Comparison of ENCODE assay signal across 13 cellular contexts in genomic region chr14:51716610-51717009, GRCh38.
A peak's percentile ranks its signal among the peaks of the same experiment; 100 is the strongest.
DNase-seq lines count a peak whose midpoint lies in the region; ATAC-seq and TF ChIP-seq lines count a peak whose summit lies in the region.
"Had no signal": no experiment of that assay in that cellular context is flagged by ENCODE, and none has a peak within 500 bp of the region (broad histone marks: within the 10 kb centered on the region; RNA-seq: fewer than 3 reads in every experiment).

No MANE protein-coding gene starts in this region.

- H3K4me3 Mint-ChIP-seq in glutamatergic neuron (ENCODE audit: unreplicated experiment): no peak overlapping the region
- no peak overlapping the region for H3K4me3 Mint-ChIP-seq in stimulated activated effector memory CD8-positive, alpha-beta T cell treated with anti-CD3 and anti-CD28 coated beads, Interleukin-12 subunit alpha, Interleukin-12 subunit beta, amount 100 ng/mL, for 72 hours
- H3K4me3 Mint-ChIP-seq: activated T-helper 1 cell treated with anti-CD3 and anti-CD28 coated beads, Interleukin-12 subunit alpha, Interleukin-12 subunit beta, Interleukin-2, Interleukin-4 antibody, amounts not matched to agents 30 ng/mL and 10 ng/mL and 1 ng/mL, durations not matched to agents 14 hours and 24 hours and 36 hours; memory B cell had no signal

- H3K27ac Mint-ChIP-seq in glutamatergic neuron (ENCODE audit: unreplicated experiment): peak overlapping the region; percentile 68
- H3K27ac Mint-ChIP-seq in stimulated activated effector memory CD8-positive, alpha-beta T cell treated with anti-CD3 and anti-CD28 coated beads, Interleukin-12 subunit alpha, Interleukin-12 subunit beta, amount 100 ng/mL, for 72 hours: no peak overlapping the region
- H3K27ac Mint-ChIP-seq: activated T-helper 1 cell treated with anti-CD3 and anti-CD28 coated beads, Interleukin-12 subunit alpha, Interleukin-12 subunit beta, Interleukin-2, Interleukin-4 antibody, amounts not matched to agents 30 ng/mL and 10 ng/mL and 1 ng/mL, durations not matched to agents 14 hours and 24 hours and 36 hours; memory B cell had no signal

- H3K27me3 ChIP-seq in RWPE2 (ENCODE audit: insufficient read depth, poor library complexity, severe bottlenecking): no peaks in the 10 kb centered on the region
- H3K27me3 ChIP-seq: suprapubic skin had no signal

- peak overlapping the region; percentile 6 for H3K27ac ChIP-seq in RWPE2 (ENCODE audit: poor library complexity, severe bottlenecking)
- H3K27ac ChIP-seq: suprapubic skin had no signal

- H3K4me3 ChIP-seq in RWPE2 (ENCODE audit: severe bottlenecking): no peak overlapping the region
- H3K4me3 ChIP-seq: suprapubic skin had no signal

- H3K4me1 ChIP-seq in RWPE2 (ENCODE audit: insufficient read depth, poor library complexity, severe bottlenecking): no peaks in the 10 kb centered on the region
- H3K4me1 ChIP-seq: suprapubic skin had no signal

- no peaks in the 10 kb centered on the region for H3K9me3 ChIP-seq in RWPE2 (ENCODE audit: severe bottlenecking)
- H3K9me3 ChIP-seq: suprapubic skin had no signal

- H3K36me3 ChIP-seq in RWPE2 (ENCODE audit: low read depth): peaks cover 98% of the 10 kb centered on the region

- DNase-seq in SHP77 (lab: John Stamatoyannopoulos, UW) (peak; percentile 23 to 27), SHP77 treated with DMSO at 0.1 percent for 48 hours (lab: John Stamatoyannopoulos, UW) (no peak), RWPE2 (ENCODE audit: low spot score) (no peak), glutamatergic neuron (no peak), NCI-H774 (lab: John Stamatoyannopoulos, UW) (no peak), T-helper 9 cell (no peak)
- DNase-seq in stimulated activated effector memory CD8-positive, alpha-beta T cell treated with anti-CD3 and anti-CD28 coated beads, Interleukin-12 subunit alpha, Interleukin-12 subunit beta, amount 100 ng/mL, for 72 hours (ENCODE audit: low spot score in 2 of 2): no peak
- DNase-seq: activated CD4-positive, alpha-beta T cell treated with anti-CD3 and anti-CD28 coated beads, Interleukin-2, amount 50 U/mL, for 1 hour; NCI-H1436 had no signal

- no peaks in the 10 kb centered on the region for H3K36me3 Mint-ChIP-seq in glutamatergic neuron (ENCODE audit: unreplicated experiment)
- no peaks in the 10 kb centered on the region for H3K36me3 Mint-ChIP-seq in stimulated activated effector memory CD8-positive, alpha-beta T cell treated with anti-CD3 and anti-CD28 coated beads, Interleukin-12 subunit alpha, Interleukin-12 subunit beta, amount 100 ng/mL, for 72 hours
- H3K36me3 Mint-ChIP-seq: memory B cell had no signal

- H3K4me1 Mint-ChIP-seq in glutamatergic neuron (ENCODE audit: low read depth, unreplicated experiment): peaks cover 39% of the 10 kb centered on the region
- H3K4me1 Mint-ChIP-seq in stimulated activated effector memory CD8-positive, alpha-beta T cell treated with anti-CD3 and anti-CD28 coated beads, Interleukin-12 subunit alpha, Interleukin-12 subunit beta, amount 100 ng/mL, for 72 hours: no peaks in the 10 kb centered on the region
- H3K4me1 Mint-ChIP-seq: memory B cell had no signal

- ATAC-seq in RWPE2 (ENCODE audit: low read depth) (peak; percentile 66), GM21381 (IDR thresholded peaks at IDR 0.05; ENCODE audit: unreplicated experiment) (no peak)
- peak; percentile 26 for ATAC-seq in stimulated activated effector memory CD8-positive, alpha-beta T cell treated with anti-CD3 and anti-CD28 coated beads, Interleukin-12 subunit alpha, Interleukin-12 subunit beta, amount 100 ng/mL, for 72 hours

- H3K27me3 Mint-ChIP-seq in glutamatergic neuron (ENCODE audit: unreplicated experiment): peaks cover 2% of the 10 kb centered on the region

- TF ChIP-seq CTCF in RWPE2 (IDR thresholded peaks at IDR 0.05; ENCODE audit: poor library complexity, severe bottlenecking) (no peak), glutamatergic neuron (IDR thresholded peaks at IDR 0.05; ENCODE audit: partially characterized antibody, unreplicated experiment) (no peak)

- no peaks in the 10 kb centered on the region for H3K9me3 Mint-ChIP-seq in glutamatergic neuron (ENCODE audit: unreplicated experiment)
- H3K9me3 Mint-ChIP-seq in stimulated activated effector memory CD8-positive, alpha-beta T cell treated with anti-CD3 and anti-CD28 coated beads, Interleukin-12 subunit alpha, Interleukin-12 subunit beta, amount 100 ng/mL, for 72 hours: no peaks in the 10 kb centered on the region
- H3K9me3 Mint-ChIP-seq: activated T-helper 1 cell treated with anti-CD3 and anti-CD28 coated beads, Interleukin-12 subunit alpha, Interleukin-12 subunit beta, Interleukin-2, Interleukin-4 antibody, amounts not matched to agents 30 ng/mL and 10 ng/mL and 1 ng/mL, durations not matched to agents 14 hours and 24 hours and 36 hours; memory B cell had no signal

Comparison
In these comparisons a context has a peak if more than half of its experiments do, and no peak if none do; other contexts are left out.
1. DNase-seq: peak in SHP77 (2 of 2); none in SHP77 treated with DMSO at 0.1 percent for 48 hours (single experiment), RWPE2 (single experiment), glutamatergic neuron (single experiment), stimulated activated effector memory CD8-positive, alpha-beta T cell treated with anti-CD3 and anti-CD28 coated beads, Interleukin-12 subunit alpha, Interleukin-12 subunit beta, amount 100 ng/mL, for 72 hours (0 of 2), NCI-H774 (single experiment) and T-helper 9 cell (single experiment).